In genomic region chr4:53273726-53274125, GRCh38 we compare ENCODE assay signal across 19 cellular contexts.
DNase-seq lines count a peak whose midpoint lies in the region; ATAC-seq and TF ChIP-seq lines count a peak whose summit lies in the region.
"Had no signal": no experiment of that assay in that cellular context is flagged by ENCODE, and none has a peak within 500 bp of the region (broad histone marks: within the 10 kb centered on the region; RNA-seq: fewer than 3 reads in every experiment).

No MANE protein-coding gene starts in this region.

- H3K18ac ChIP-seq in IMR-90 (ENCODE audit: low read depth, low read length): no peak overlapping the region

- H4K8ac ChIP-seq in IMR-90 (ENCODE audit: low read depth in 2 of 2, low read length in 2 of 2): no peak overlapping the region

- H3K79me2 ChIP-seq in osteoblast (ENCODE audit: insufficient read depth, low read length): peaks cover 5% of the 10 kb centered on the region

- H3K4ac ChIP-seq in IMR-90 (ENCODE audit: low read depth, low read length): no peak overlapping the region

- intact Hi-C loops in IMR-90 (cut with micrococcal nuclease): no loop called here
- intact Hi-C loops in colonic mucosa (cut with DNase I): no loop called here

- peak; percentile 2 for DNase-seq in Daoy (ENCODE audit: low read depth)
- peak; percentile 53 for DNase-seq in IMR-90
- peak; percentile 6 for DNase-seq in cerebellar cortex (ENCODE audit: low spot score)
- peak; percentile 77 for DNase-seq in osteoblast (ENCODE audit: insufficient read length, low spot score, missing footprints)
- DNase-seq in NCI-H82 treated with DMSO at 0.1 percent for 48 hours (lab: John Stamatoyannopoulos, UW; ENCODE audit: unreplicated experiment): no peak
- DNase-seq in colonic mucosa: no peak
- DNase-seq: activated CD4-positive, CD25-positive, alpha-beta regulatory T cell; activated naive CD8-positive, alpha-beta T cell treated with anti-CD3 and anti-CD28 coated beads, Interleukin-2, amount 10 ng/mL, durations not matched to agents 7 days and 5 days; DMS 273 treated with DMSO at 0.1 percent for 48 hours; left ventricle myocardium superior; NCI-H2029; NCI-H526; ovary; SIG-M5; T-helper 2 cell had no signal

- H2BK5ac ChIP-seq in IMR-90 (ENCODE audit: low read depth, low read length, poor library complexity, severe bottlenecking): no peak overlapping the region

- ATAC-seq in IMR-90 (ENCODE audit: low read depth): no peak
- ATAC-seq in GM19452 (IDR thresholded peaks at IDR 0.05; ENCODE audit: unreplicated experiment): no peak
- ATAC-seq: gastroesophageal sphincter, left ventricle myocardium superior had no signal

- TF ChIP-seq POLR2A in IMR-90 (IDR thresholded peaks at IDR 0.05; ENCODE audit: low read depth, low read length): no peak

- POLR2A ChIA-PET in IMR-90 (lab: Charles Lee; ENCODE audit: unreplicated experiment): no interaction called here

- WGBS in IMR-90 (ENCODE audit: extremely low coverage in 2 of 2, insufficient read length in 1 of 2), 2 experiments: no CpG with 5 or more reads among the region's 3 CpGs

- H2AFZ ChIP-seq in IMR-90 (replicated peaks; ENCODE audit: low read length, poor library complexity) (no peak overlapping the region), osteoblast (ENCODE audit: low read length) (no peak overlapping the region)

- no peaks in the 10 kb centered on the region for H4K20me1 ChIP-seq in IMR-90 (ENCODE audit: insufficient read depth, low read length)
- no peaks in the 10 kb centered on the region for H4K20me1 ChIP-seq in osteoblast (ENCODE audit: insufficient read depth, low read length)
- H4K20me1 ChIP-seq: BLaER1 treated with 17β-estradiol and CSF1 and Interleukin-3, amounts not matched to agents 10 nM and 100 nM had no signal

- H2BK20ac ChIP-seq in IMR-90 (ENCODE audit: low read depth, low read length): no peak overlapping the region

- H3K4me1 ChIP-seq in IMR-90 (ENCODE audit: control insufficient read depth, insufficient read depth, low read length): peaks cover 1% of the 10 kb centered on the region; the same call in 1 of the 2 replicates
- peaks cover 8% of the 10 kb centered on the region for H3K4me1 ChIP-seq in osteoblast (ENCODE audit: insufficient read depth, low read length)
- no peaks in the 10 kb centered on the region for H3K4me1 ChIP-seq in colonic mucosa
- H3K4me1 ChIP-seq: BLaER1 treated with 17β-estradiol and CSF1 and Interleukin-3, amounts not matched to agents 10 nM and 100 nM; gastroesophageal sphincter had no signal

- no peak overlapping the region for H2AK9ac ChIP-seq in IMR-90 (replicated peaks; ENCODE audit: low read depth, low read length, poor library complexity)

- no peak for TF ChIP-seq RAD21 in IMR-90 (IDR thresholded peaks at IDR 0.05; ENCODE audit: low read length)

- H3K27me3 ChIP-seq in IMR-90 (ENCODE audit: control insufficient read depth, insufficient read depth, low read length) (no peaks in the 10 kb centered on the region), osteoblast (ENCODE audit: insufficient read depth, low read length) (no peaks in the 10 kb centered on the region), colonic mucosa (no peaks in the 10 kb centered on the region)
- H3K27me3 ChIP-seq: BLaER1 treated with 17β-estradiol and CSF1 and Interleukin-3, amounts not matched to agents 10 nM and 100 nM; gastroesophageal sphincter; ovary had no signal

- no peak overlapping the region for H3K56ac ChIP-seq in IMR-90 (ENCODE audit: extremely low read depth, insufficient read depth, low read length)

- no peak overlapping the region for H2BK15ac ChIP-seq in IMR-90 (ENCODE audit: low read depth, low read length)

- H3K36me3 ChIP-seq in IMR-90 (ENCODE audit: control insufficient read depth, insufficient read depth, low read length) (no peaks in the 10 kb centered on the region), osteoblast (ENCODE audit: insufficient read depth, low read length) (no peaks in the 10 kb centered on the region), colonic mucosa (no peaks in the 10 kb centered on the region)
- H3K36me3 ChIP-seq: ovary, thoracic aorta had no signal

- H2BK120ac ChIP-seq in IMR-90 (ENCODE audit: low read depth, low read length): no peak overlapping the region

- no peak overlapping the region for H3K14ac ChIP-seq in IMR-90 (replicated peaks; ENCODE audit: low read depth, low read length)

- H3K9me1 ChIP-seq in IMR-90 (ENCODE audit: insufficient read depth, low read length): no peaks in the 10 kb centered on the region

- H3K23ac ChIP-seq in IMR-90 (ENCODE audit: low read depth, low read length): no peak overlapping the region

- H3K9me3 ChIP-seq in IMR-90 (ENCODE audit: control insufficient read depth, insufficient read depth, low read length) (no peaks in the 10 kb centered on the region), osteoblast (ENCODE audit: low read depth, low read length) (no peaks in the 10 kb centered on the region), colonic mucosa (no peaks in the 10 kb centered on the region)
- H3K9me3 ChIP-seq: gastroesophageal sphincter, ovary, thoracic aorta had no signal

- H3K27ac ChIP-seq in IMR-90 (ENCODE audit: insufficient read depth, low read length) (no peak overlapping the region), osteoblast (ENCODE audit: low read depth, low read length) (peak overlapping the region; percentile 12), colonic mucosa (no peak overlapping the region)
- H3K27ac ChIP-seq: BLaER1 treated with 17β-estradiol and CSF1 and Interleukin-3, amounts not matched to agents 10 nM and 100 nM; gastroesophageal sphincter; ovary; thoracic aorta had no signal

- H3K79me1 ChIP-seq in IMR-90 (ENCODE audit: low read depth in 1 of 2, low read length in 2 of 2): peaks cover 0 to 4% of the 10 kb centered on the region in 2 experiments; a peak in 1 of 4 replicates

- no peak overlapping the region for H2AK5ac ChIP-seq in IMR-90 (ENCODE audit: low read depth, low read length)

- TF ChIP-seq CTCF in IMR-90 (conservative IDR thresholded peaks at IDR 0.05; ENCODE audit: low read depth, low read length) (no peak), osteoblast (IDR thresholded peaks at IDR 0.05; ENCODE audit: extremely low read depth, low read depth, low read length) (no peak), colonic mucosa (IDR thresholded peaks at IDR 0.05) (no peak)

- BruUV-seq in IMR-90 (replicated peaks; lab: Mats Ljungman, UMichigan): no TSS peak

- H3K4me2 ChIP-seq in IMR-90 (ENCODE audit: low read depth, low read length) (no peak overlapping the region), osteoblast (ENCODE audit: insufficient read depth, low read length) (no peak overlapping the region)
- H3K4me2 ChIP-seq: BLaER1 treated with 17β-estradiol and CSF1 and Interleukin-3, amounts not matched to agents 10 nM and 100 nM had no signal

- CTCF ChIA-PET in IMR-90 (lab: Yijun Ruan, JAX): no interaction called here

- in situ Hi-C loops in IMR-90 (cut with MboI; ENCODE audit: low sequenced_read_pairs): no loop called here

- dilution Hi-C loops in IMR-90 (cut with HindIII; ENCODE audit: low sequenced_read_pairs, unreplicated experiment): no loop called here

- no peak overlapping the region for H4K5ac ChIP-seq in IMR-90 (ENCODE audit: low read depth, low read length)

- H3K9ac ChIP-seq in IMR-90 (ENCODE audit: low read depth, low read length) (no peak overlapping the region), colonic mucosa (ENCODE audit: low read depth in 2 of 2, low read length in 2 of 2) (no peak overlapping the region)
- H3K9ac ChIP-seq: BLaER1 treated with 17β-estradiol and CSF1 and Interleukin-3, amounts not matched to agents 10 nM and 100 nM had no signal

- no peak overlapping the region for H3K4me3 ChIP-seq in IMR-90 (ENCODE audit: insufficient read depth, low read depth, low read length)
- no peak overlapping the region for H3K4me3 ChIP-seq in osteoblast (ENCODE audit: insufficient read depth, low read length)
- H3K4me3 ChIP-seq in colonic mucosa: no peak overlapping the region
- H3K4me3 ChIP-seq: BLaER1 treated with 17β-estradiol and CSF1 and Interleukin-3, amounts not matched to agents 10 nM and 100 nM; gastroesophageal sphincter; ovary; thoracic aorta had no signal

- no peak overlapping the region for H4K91ac ChIP-seq in IMR-90 (ENCODE audit: insufficient read depth, low read depth, low read length)

TF ChIP-seq in IMR-90, 13 proteins besides CTCF, POLR2A, EP300 and RAD21:
- TF ChIP-seq RFX5 (IDR thresholded peaks at IDR 0.05; ENCODE audit: low read depth, low read length) (no peak), BHLHE40 (IDR thresholded peaks at IDR 0.05; ENCODE audit: low read depth, low read length) (no peak), MXI1 (IDR thresholded peaks at IDR 0.05; ENCODE audit: borderline replicate concordance, low read depth, low read length) (no peak), USF2 (IDR thresholded peaks at IDR 0.05; ENCODE audit: low read depth, low read length) (no peak), SMC3 (IDR thresholded peaks at IDR 0.05; ENCODE audit: low read depth, low read length) (no peak), FOS (IDR thresholded peaks at IDR 0.05; ENCODE audit: low read depth, low read length) (no peak), RCOR1 (IDR thresholded peaks at IDR 0.05; ENCODE audit: insufficient replicate concordance, low read length) (no peak), CHD1 (IDR thresholded peaks at IDR 0.05; ENCODE audit: low read depth, low read length) (no peak), MAZ (IDR thresholded peaks at IDR 0.05; ENCODE audit: borderline replicate concordance, low read depth, low read length) (no peak), ELK1 (IDR thresholded peaks at IDR 0.05; ENCODE audit: borderline replicate concordance, low read depth, low read length) (no peak), NFE2L2 (IDR thresholded peaks at IDR 0.05; ENCODE audit: low read depth, low read length) (no peak), CEBPB (IDR thresholded peaks at IDR 0.05; ENCODE audit: low read depth, low read length) (no peak), MAFK (IDR thresholded peaks at IDR 0.05; ENCODE audit: low read depth, low read length) (no peak)

Comparison
In these comparisons a context has a peak if more than half of its experiments do, and no peak if none do; other contexts are left out.
1. DNase-seq: peak in Daoy (single experiment), IMR-90 (single experiment), cerebellar cortex (single experiment) and osteoblast (single experiment); none in NCI-H82 treated with DMSO at 0.1 percent for 48 hours (single experiment) and colonic mucosa (single experiment).